28 cellular contexts compared by ENCODE assay signal in the genomic region with DNA sequence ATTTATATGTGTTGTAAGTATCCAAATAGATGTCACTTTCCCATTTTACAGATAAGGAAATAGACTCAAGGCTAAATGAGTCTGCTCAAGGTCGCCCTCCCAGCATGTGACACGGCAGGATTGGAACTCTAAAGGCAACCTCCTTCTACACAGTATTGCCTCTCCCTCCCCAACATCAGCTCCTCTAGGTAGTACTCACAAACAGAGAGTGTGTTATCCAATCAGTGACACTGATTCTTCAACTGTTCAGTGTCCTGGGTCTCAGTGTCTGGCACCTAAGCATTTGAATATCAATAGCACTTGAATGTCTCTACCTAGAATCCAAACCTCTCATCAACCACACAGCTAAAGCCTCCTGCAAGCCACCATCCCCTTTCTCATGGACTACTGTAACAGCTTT.
"Had no signal": no experiment of that assay in that cellular context is flagged by ENCODE, and none has a peak within 500 bp of the region (broad histone marks: within the 10 kb centered on the region; RNA-seq: fewer than 3 reads in every experiment).

No MANE protein-coding gene starts in this region.

- H3K4me3 ChIP-seq: left ventricle myocardium inferior, lung, pancreas, prostate gland, skin epidermis, stomach, suprapubic skin, thoracic aorta, tibial artery, upper lobe of right lung had no signal

- H3K4me1 Mint-ChIP-seq: memory B cell; nephron; neural crest cell; stimulated activated naive B cell treated with anti-CD40 and anti-IgM and Interleukin-4, amounts not matched to agents 10 μg/mL and 1 μg/mL and 100 μg/mL, for 72 hours had no signal

- H3K9me3 ChIP-seq: pancreas, prostate gland, suprapubic skin, thoracic aorta, tibial artery, upper lobe of right lung had no signal

- H3K4me3 Mint-ChIP-seq: memory B cell; naive thymus-derived CD8-positive, alpha-beta T cell; nephron; neural crest cell; stimulated activated naive B cell treated with anti-CD40 and anti-IgM and Interleukin-4, amounts not matched to agents 10 μg/mL and 1 μg/mL and 100 μg/mL, for 72 hours had no signal

- H3K27ac Mint-ChIP-seq: memory B cell; nephron; stimulated activated naive B cell treated with anti-CD40 and anti-IgM and Interleukin-4, amounts not matched to agents 10 μg/mL and 1 μg/mL and 100 μg/mL, for 72 hours had no signal

- H3K4me1 ChIP-seq: left ventricle myocardium inferior, pancreas, prostate gland, stomach, suprapubic skin, tibial artery, upper lobe of right lung had no signal

- DNase-seq: hippocampal formation; islet precursor cell; left ventricle myocardium inferior; naive thymus-derived CD8-positive, alpha-beta T cell; nucleus accumbens; pancreas; posterior cingulate gyrus; retina; right cardiac atrium; stimulated activated CD4-positive, alpha-beta T cell treated with anti-CD3 and anti-CD28 coated beads, Interleukin-12 subunit alpha, Interleukin-12 subunit beta, amount 100 ng/mL, for 4 hours; stimulated activated CD4-positive, alpha-beta T cell treated with anti-CD3 and anti-CD28 coated beads, Interleukin-15, amount 100 ng/mL, for 24 hours; stimulated activated CD4-positive, alpha-beta T cell treated with anti-CD3 and anti-CD28 coated beads, Interleukin-2, amount 100 ng/mL, for 24 hours; stimulated activated CD4-positive, alpha-beta T cell treated with anti-CD3 and anti-CD28 coated beads, Interleukin-4, amount 100 ng/mL, for 1 hour; stimulated activated naive B cell treated with anti-CD40 and anti-IgM and Interleukin-4, amounts not matched to agents 10 μg/mL and 1 μg/mL and 100 μg/mL, for 72 hours; stimulated activated naive CD8-positive, alpha-beta T cell treated with anti-CD3 and anti-CD28 coated beads, Interleukin-15, Interleukin-2, amounts not matched to agents 100 U/mL and 50 U/mL, for 24 hours; stomach; tibial artery; trophoblast cell; upper lobe of right lung had no signal

- H3K36me3 Mint-ChIP-seq: memory B cell; stimulated activated naive B cell treated with anti-CD40 and anti-IgM and Interleukin-4, amounts not matched to agents 10 μg/mL and 1 μg/mL and 100 μg/mL, for 72 hours had no signal

- ATAC-seq: naive thymus-derived CD8-positive, alpha-beta T cell; pancreas; right cardiac atrium; sciatic nerve; stimulated activated naive B cell treated with anti-CD40 and anti-IgM and Interleukin-4, amounts not matched to agents 10 μg/mL and 1 μg/mL and 100 μg/mL, for 72 hours; stimulated activated naive CD8-positive, alpha-beta T cell treated with anti-CD3 and anti-CD28 coated beads, Interleukin-15, Interleukin-2, amounts not matched to agents 100 U/mL and 50 U/mL, for 24 hours; upper lobe of right lung had no signal

- H3K27me3 ChIP-seq: pancreas, stomach, suprapubic skin, tibial artery had no signal

- H3K9me3 Mint-ChIP-seq: nephron had no signal

- H3K27ac ChIP-seq: left ventricle myocardium inferior, pancreas, prostate gland, skin epidermis, stomach, suprapubic skin, thoracic aorta, tibial artery, upper lobe of right lung had no signal

- H3K36me3 ChIP-seq: left ventricle myocardium inferior, pancreas, prostate gland, stomach, suprapubic skin, thoracic aorta, tibial artery, upper lobe of right lung had no signal
